Comparison of ENCODE assay signal across 19 cellular contexts in genomic region chr1:938711-939504, GRCh38. TPM values are rescaled to one million over a fixed set of nuclear protein-coding genes. Genes with fewer than 3 reads are reported as not detected.
DNase-seq lines count a peak whose midpoint lies in the region; ATAC-seq, FAIRE-seq and TF ChIP-seq lines count a peak whose summit lies in the region.
"Had no signal": no experiment of that assay in that cellular context is flagged by ENCODE, and none has a peak within 500 bp of the region (broad histone marks: within the 10 kb centered on the region; RNA-seq: fewer than 3 reads in every experiment).

No MANE protein-coding gene starts in this region.

- no peak for TF ChIP-seq RAD21 in K562 (CRISPR knock-in tag; conservative IDR thresholded peaks at IDR 0.05 in 1 of 2, IDR thresholded peaks at IDR 0.05 in 1 of 2)

- no peak overlapping the region for H3K27ac ChIP-seq in Karpas-422 (ENCODE audit: low read length)
- H3K27ac ChIP-seq in K562 (ENCODE audit: extremely low read depth, low read depth, low read length), result no peak overlapping the region
- no peak overlapping the region for H3K27ac ChIP-seq in neural progenitor cell
- H3K27ac ChIP-seq in suprapubic skin, result no peak overlapping the region
- peak overlapping the region in 1 of 4 donors; percentile 52 for H3K27ac ChIP-seq in esophagus muscularis mucosa (replicated peaks in 1 of 4)
- H3K27ac ChIP-seq: skin epidermis had no signal

- H3K4me3 Mint-ChIP-seq in neural progenitor cell, result peak overlapping the region; percentile 60
- H3K4me3 Mint-ChIP-seq: activated naive CD8-positive, alpha-beta T cell treated with anti-CD3 and anti-CD28 coated beads for 36 hours had no signal

- peaks cover 33% of the 10 kb centered on the region for H3K4me1 Mint-ChIP-seq in neural progenitor cell

- H3K9ac ChIP-seq in Karpas-422 (ENCODE audit: low read length), result no peak overlapping the region
- peak overlapping the region in 1 of 2 experiments; percentile 65; a peak in 2 of 4 replicates for H3K9ac ChIP-seq in K562 (ENCODE audit: insufficient read depth in 1 of 2, low read depth in 2 of 2, low read length in 2 of 2)
- no peak overlapping the region for H3K9ac ChIP-seq in neural progenitor cell

- TF ChIP-seq CTCF in K562 (IDR thresholded peaks at IDR 0.05 in 2 of 3, conservative IDR thresholded peaks at IDR 0.05 in 1 of 3; ENCODE audit: insufficient read depth in 2 of 3, low read depth in 1 of 3, low read length in 3 of 3) (peak; percentile 48 to 93 (median 54); a peak in 5 of 6 replicates), neural progenitor cell (IDR thresholded peaks at IDR 0.05) (peak; percentile 35), suprapubic skin (IDR thresholded peaks at IDR 0.05) (no peak), esophagus muscularis mucosa (IDR thresholded peaks at IDR 0.05) (no peak)

- peak; percentile 65 for FAIRE-seq in K562 (lab: Jason Lieb, UNC)

- in situ Hi-C loops in K562 (cut with MboI), result no loop called here

- no peaks in the 10 kb centered on the region for H3K79me2 ChIP-seq in Karpas-422 (ENCODE audit: low read length)
- no peaks in the 10 kb centered on the region for H3K79me2 ChIP-seq in K562 (ENCODE audit: control insufficient read depth, insufficient read depth, low read length)
- no peaks in the 10 kb centered on the region for H3K79me2 ChIP-seq in neural progenitor cell (ENCODE audit: low read depth)

- no peaks in the 10 kb centered on the region for H3K9me2 ChIP-seq in Karpas-422 (replicated peaks; ENCODE audit: insufficient read depth, low read length)

- H3K9me3 ChIP-seq in Karpas-422 (ENCODE audit: low read length) (no peaks in the 10 kb centered on the region), K562 (replicated peaks; ENCODE audit: control insufficient read depth, insufficient read depth, low read depth, low read length) (no peaks in the 10 kb centered on the region), neural progenitor cell (ENCODE audit: low read depth) (no peaks in the 10 kb centered on the region), suprapubic skin (no peaks in the 10 kb centered on the region), esophagus muscularis mucosa (no peaks in the 10 kb centered on the region)
- H3K9me3 ChIP-seq: thyroid gland had no signal

- no peak overlapping the region for H3K4me3 ChIP-seq in Karpas-422 (ENCODE audit: low read length)
- H3K4me3 ChIP-seq in K562, result no peak overlapping the region
- H3K4me3 ChIP-seq in neural progenitor cell, result no peak overlapping the region
- no peak overlapping the region for H3K4me3 ChIP-seq in suprapubic skin
- no peak overlapping the region for H3K4me3 ChIP-seq in esophagus muscularis mucosa
- H3K4me3 ChIP-seq: skin epidermis, thyroid gland had no signal

- no peak overlapping the region for H3K27ac Mint-ChIP-seq in neural progenitor cell
- H3K27ac Mint-ChIP-seq: activated naive CD8-positive, alpha-beta T cell treated with anti-CD3 and anti-CD28 coated beads for 36 hours had no signal

- TF ChIP-seq EP300 in K562 (IDR thresholded peaks at IDR 0.05; ENCODE audit: low read length) (no peak), suprapubic skin (IDR thresholded peaks at IDR 0.05) (no peak), esophagus muscularis mucosa (IDR thresholded peaks at IDR 0.05) (no peak)

- H3K9me3 Mint-ChIP-seq in neural progenitor cell, result peaks cover 2% of the 10 kb centered on the region
- H3K9me3 Mint-ChIP-seq: activated naive CD8-positive, alpha-beta T cell treated with anti-CD3 and anti-CD28 coated beads for 36 hours had no signal

- H3K4me1 ChIP-seq in Karpas-422 (ENCODE audit: low read length) (peaks cover 28% of the 10 kb centered on the region), K562 (replicated peaks in 1 of 2; ENCODE audit: control insufficient read depth in 2 of 2, insufficient read depth in 2 of 2, low read length in 2 of 2) (peaks cover 28 to 89% of the 10 kb centered on the region in 2 experiments), neural progenitor cell (peaks cover 31% of the 10 kb centered on the region), suprapubic skin (peaks cover 56% of the 10 kb centered on the region), esophagus muscularis mucosa (peaks cover 40 to 66% (median 61%) of the 10 kb centered on the region in 4 donors)

- H3K36me3 Mint-ChIP-seq in neural progenitor cell, result no peaks in the 10 kb centered on the region
- H3K36me3 Mint-ChIP-seq: activated naive CD8-positive, alpha-beta T cell treated with anti-CD3 and anti-CD28 coated beads for 36 hours had no signal

- H3K4me2 ChIP-seq in Karpas-422 (ENCODE audit: low read depth, low read length, poor library complexity, severe bottlenecking) (no peak overlapping the region), K562 (ENCODE audit: insufficient read depth, low read length) (no peak overlapping the region), neural progenitor cell (no peak overlapping the region)

- no peak for TF ChIP-seq POLR2A in K562 (conservative IDR thresholded peaks at IDR 0.05)
- TF ChIP-seq POLR2A in suprapubic skin (IDR thresholded peaks at IDR 0.05), result no peak
- TF ChIP-seq POLR2A in esophagus muscularis mucosa (IDR thresholded peaks at IDR 0.05; ENCODE audit: low read depth), result no peak

- POLR2A ChIA-PET in K562 (lab: Yijun Ruan, JAX), result interaction anchor here (0.5 to 1.7 kb wide), 12 partner anchors 7 to 50 kb away, joined by 3 to 7 read pairs (median 4); partner anchors contain the start of gene PLEKHN1

- CTCF ChIA-PET in K562 (lab: Yijun Ruan, JAX; ENCODE audit: low intra/inter-chr PET ratio), result interaction anchor here (0.7 to 1.5 kb wide), 3 partner anchors 33 to 50 kb away, joined by 3 to 12 read pairs (median 3); no protein-coding TSS in a partner anchor

- ATAC-seq in K562 (peak; percentile 64), GM19324 (IDR thresholded peaks at IDR 0.05; ENCODE audit: low FRiP score, unreplicated experiment) (no peak)

- H3K9me1 ChIP-seq in K562 (ENCODE audit: control insufficient read depth, insufficient read depth, low read length), result no peaks in the 10 kb centered on the region

- DNase-seq in DMS 273 (lab: John Stamatoyannopoulos, UW; ENCODE audit: unreplicated experiment) (peak; percentile 61), DMS 273 treated with DMSO at 0.1 percent for 48 hours (lab: John Stamatoyannopoulos, UW) (no peak), Karpas-422 (peak; percentile 68), K562 (ENCODE audit: extremely low read depth in 1 of 4, low spot score in 3 of 4) (peak; percentile 69 to 82 (median 70)), neural progenitor cell (ENCODE audit: low spot score) (peak; percentile 72), suprapubic skin (ENCODE audit: low spot score in 2 of 2) (no peak), esophagus muscularis mucosa (ENCODE audit: extremely low spot score) (no peak)
- DNase-seq: activated CD4-positive, alpha-beta T cell treated with anti-CD3 and anti-CD28 coated beads for 48 hours; activated CD8-positive, alpha-beta memory T cell treated with anti-CD3 and anti-CD28 coated beads, Interleukin-2, amount 50 U/mL, for 48 hours; activated naive CD8-positive, alpha-beta T cell treated with anti-CD3 and anti-CD28 coated beads for 36 hours; NCI-H1417 treated with DMSO at 0.1 percent for 48 hours; T-helper 9 cell had no signal

- H3K27me3 ChIP-seq in Karpas-422 (ENCODE audit: low read length) (no peaks in the 10 kb centered on the region; the same call in 1 of the 2 replicates), K562 (ENCODE audit: control insufficient read depth in 2 of 2, insufficient read depth in 2 of 2, low read length in 2 of 2) (peaks cover 11 to 20% of the 10 kb centered on the region in 2 experiments; a peak in 4 of 5 replicates), neural progenitor cell (peaks cover 93% of the 10 kb centered on the region), suprapubic skin (peaks cover 88% of the 10 kb centered on the region), esophagus muscularis mucosa (peaks cover 10 to 92% (median 45%) of the 10 kb centered on the region in 4 donors)

- no peaks in the 10 kb centered on the region for H3K36me3 ChIP-seq in Karpas-422 (ENCODE audit: insufficient read depth, low read length)
- H3K36me3 ChIP-seq in K562 (ENCODE audit: control insufficient read depth, insufficient read depth, low read length), result peaks cover 3% of the 10 kb centered on the region; the same call in 1 of the 3 replicates
- H3K36me3 ChIP-seq in neural progenitor cell, result no peaks in the 10 kb centered on the region
- H3K36me3 ChIP-seq in suprapubic skin, result no peaks in the 10 kb centered on the region
- H3K36me3 ChIP-seq in esophagus muscularis mucosa, result no peaks in the 10 kb centered on the region
- H3K36me3 ChIP-seq: thyroid gland had no signal

- H2AFZ ChIP-seq in Karpas-422 (ENCODE audit: low read length), result no peak overlapping the region
- H2AFZ ChIP-seq in K562 (ENCODE audit: low read depth, low read length), result peak overlapping the region; percentile 40
- H2AFZ ChIP-seq in neural progenitor cell (replicated peaks), result no peak overlapping the region

- peaks cover 11% of the 10 kb centered on the region; the same call in 1 of the 2 replicates for H4K20me1 ChIP-seq in Karpas-422 (ENCODE audit: insufficient read depth, low read depth, low read length)
- peaks cover 20% of the 10 kb centered on the region; the same call in 1 of the 2 replicates for H4K20me1 ChIP-seq in K562 (replicated peaks; ENCODE audit: control insufficient read depth, insufficient read depth, low read length)
- peaks cover 87% of the 10 kb centered on the region for H4K20me1 ChIP-seq in neural progenitor cell (ENCODE audit: low read depth)

- WGBS in K562 (ENCODE audit: insufficient coverage, low coverage, missing lambda C conversion rate), result 32% methylated on average over 28 of the region's 30 CpGs
- 76% methylated on average over 13 of the region's 30 CpGs for WGBS in suprapubic skin
- 82% methylated on average over 29 of the region's 30 CpGs for WGBS in esophagus muscularis mucosa

- BruUV-seq in K562 (replicated peaks; lab: Mats Ljungman, UMichigan), result no TSS peak

- peaks cover 33% of the 10 kb centered on the region for H3F3A ChIP-seq in neural progenitor cell (ENCODE audit: low read depth)

- intact Hi-C loops in K562 (cut with micrococcal nuclease), result no loop called here
- intact Hi-C loops in esophagus muscularis mucosa (cut with DNase I), result loop anchor here (5.0 kb wide), 1 partner anchor 37 kb away; no protein-coding TSS in a partner anchor

- H3K27me3 Mint-ChIP-seq in neural progenitor cell (ENCODE audit: insufficient read depth, low read depth), result peaks cover 38% of the 10 kb centered on the region

RNA-seq across cellular contexts. Expression of gene SAMD11, which starts 15.2 kb away (rescaled TPM):
- not detected in 2 replicates for total RNA-seq in Karpas-422 (2014; rRNA removed; shearing (Covaris generic); ENCODE audit: low replicate concordance)
- 0.42 and 1.3 TPM in 2 replicates for total RNA-seq in K562 (2011; cell fraction: chromatin; rRNA removed; ENCODE audit: low replicate concordance)
- total RNA-seq in K562 (2011; cell fraction: nucleolus; rRNA removed), result 1.2 and 1.8 TPM in 2 replicates
- total RNA-seq in K562 (2011; cell fraction: nucleoplasm; rRNA removed), result 0.31 and 0.44 TPM in 2 replicates
- total RNA-seq in K562 (2014; rRNA removed) (0.41 and 0.82 TPM in 2 replicates), K562 (2014; rRNA removed; fragmentation: Illumina TruSeq; extraction: Trizol) (0.07 TPM in 1 of 2 replicates, not detected in the other), K562 (2015; rRNA removed; fragmentation: Illumina TruSeq; extraction: Trizol) (0.11 and 0.26 TPM in 2 replicates), K562 (2021) (0.38 and 0.49 TPM in 2 replicates), neural progenitor cell (ENCODE audit: low replicate concordance) (0.15 TPM in 1 of 2 replicates, not detected in the other), suprapubic skin (1 to 10 TPM in 2 of 4 donors, under 1 TPM in 1, not detected in 1; 0.85 to 2.0 (median 1.5) TPM), esophagus muscularis mucosa (10 to 100 TPM in 2 of 4 donors, 1 to 10 TPM in 2; 6.2 to 28.8 (median 13.9) TPM)
- polyA plus RNA-seq in K562 (2011; rRNA removed) (0.24 and 0.31 TPM in 2 replicates), K562 (2014; fragmentation: Illumina TruSeq; extraction: Trizol) (not detected in 2 replicates), K562 (2014; fragmentation: Nextera tagmentation; extraction: Ambion mirVana) (under 1 TPM in 1 of 2 experiments, not detected in 1; 0.08 TPM), K562 (2014; rRNA removed) (0.07 and 0.32 TPM in 2 replicates)
- polyA plus RNA-seq in K562 (2011; cell fraction: cytosol; rRNA removed), result 0.37 and 0.73 TPM in 2 replicates
- 1.6 and 3.1 TPM in 2 replicates for polyA plus RNA-seq in K562 (2011; cell fraction: nucleus; rRNA removed)
- polyA plus RNA-seq in K562 (2012), result 0.36 and 0.64 TPM in 2 replicates
- not detected in 2 replicates for polyA minus RNA-seq in K562 (2011; rRNA and poly(A)+ RNA removed)
- 1.3 and 3.5 TPM in 2 replicates for polyA minus RNA-seq in K562 (2011; cell fraction: cytosol; rRNA and poly(A)+ RNA removed)
- polyA minus RNA-seq in K562 (2011; cell fraction: nucleus; rRNA and poly(A)+ RNA removed), result 0.94 and 1.6 TPM in 2 replicates
- total RNA-seq: activated naive CD8-positive, alpha-beta T cell treated with anti-CD3 and anti-CD28 coated beads for 36 hours; mononuclear cell had no signal

RNA-seq across cellular contexts. Expression of gene NOC2L, which starts 20.1 kb away (rescaled TPM):
- 32.5 and 63.5 TPM in 2 replicates for total RNA-seq in Karpas-422 (2014; rRNA removed; shearing (Covaris generic); ENCODE audit: low replicate concordance)
- total RNA-seq in K562 (2011; cell fraction: chromatin; rRNA removed; ENCODE audit: low replicate concordance), result 185 and 348 TPM in 2 replicates
- 202 and 208 TPM in 2 replicates for total RNA-seq in K562 (2011; cell fraction: nucleolus; rRNA removed)
- total RNA-seq in K562 (2011; cell fraction: nucleoplasm; rRNA removed), result 191 and 196 TPM in 2 replicates
- total RNA-seq in K562 (2014; rRNA removed), result 363 and 418 TPM in 2 replicates
- 111 and 128 TPM in 2 replicates for total RNA-seq in K562 (2014; rRNA removed; fragmentation: Illumina TruSeq; extraction: Trizol)
- 214 and 216 TPM in 2 replicates for total RNA-seq in K562 (2015; rRNA removed; fragmentation: Illumina TruSeq; extraction: Trizol)
- total RNA-seq in K562 (2021), result 407 and 410 TPM in 2 replicates
- 86.6 and 118 TPM in 2 replicates for polyA plus RNA-seq in K562 (2011; rRNA removed)
- 166 and 242 TPM in 2 replicates for polyA plus RNA-seq in K562 (2011; cell fraction: cytosol; rRNA removed)
- 153 and 201 TPM in 2 replicates for polyA plus RNA-seq in K562 (2011; cell fraction: nucleus; rRNA removed)
- 162 and 252 TPM in 2 replicates for polyA plus RNA-seq in K562 (2012)
- polyA plus RNA-seq in K562 (2014; fragmentation: Illumina TruSeq; extraction: Trizol), result 200 and 279 TPM in 2 replicates
- 1 to 10 TPM; 4.0 to 9.7 TPM for polyA plus RNA-seq in K562 (2014; fragmentation: Nextera tagmentation; extraction: Ambion mirVana)
- 260 and 299 TPM in 2 replicates for polyA plus RNA-seq in K562 (2014; rRNA removed)
- 113 and 170 TPM in 2 replicates for polyA minus RNA-seq in K562 (2011; rRNA and poly(A)+ RNA removed)
- 169 and 187 TPM in 2 replicates for polyA minus RNA-seq in K562 (2011; cell fraction: cytosol; rRNA and poly(A)+ RNA removed)
- 36.1 and 52.3 TPM in 2 replicates for polyA minus RNA-seq in K562 (2011; cell fraction: nucleus; rRNA and poly(A)+ RNA removed)
- 39.6 and 69.1 TPM in 2 replicates for total RNA-seq in neural progenitor cell (ENCODE audit: low replicate concordance)
- 10 to 100 TPM; 45.6 to 61.9 (median 56.3) TPM for total RNA-seq in suprapubic skin
- 10 to 100 TPM; 35.3 to 54.1 (median 47.5) TPM for total RNA-seq in esophagus muscularis mucosa

RNA-seq across cellular contexts. Expression of gene KLHL17, which starts 21.5 kb away (rescaled TPM):
- 13.9 and 21.2 TPM in 2 replicates for total RNA-seq in Karpas-422 (2014; rRNA removed; shearing (Covaris generic); ENCODE audit: low replicate concordance)
- 105 and 413 TPM in 2 replicates for total RNA-seq in K562 (2011; cell fraction: chromatin; rRNA removed; ENCODE audit: low replicate concordance)
- 347 and 361 TPM in 2 replicates for total RNA-seq in K562 (2011; cell fraction: nucleolus; rRNA removed)
- 167 and 188 TPM in 2 replicates for total RNA-seq in K562 (2011; cell fraction: nucleoplasm; rRNA removed)
- total RNA-seq in K562 (2014; rRNA removed) (30.7 and 30.8 TPM in 2 replicates), K562 (2014; rRNA removed; fragmentation: Illumina TruSeq; extraction: Trizol) (1.5 and 2.9 TPM in 2 replicates), K562 (2015; rRNA removed; fragmentation: Illumina TruSeq; extraction: Trizol) (13.0 and 16.3 TPM in 2 replicates), K562 (2021) (58.1 and 71.4 TPM in 2 replicates), neural progenitor cell (ENCODE audit: low replicate concordance) (10.7 and 33.8 TPM in 2 replicates), suprapubic skin (10 to 100 TPM in 3 of 4 donors, 1 to 10 TPM in 1; 9.7 to 38.3 (median 17.0) TPM), esophagus muscularis mucosa (10 to 100 TPM in 1 of 4 donors, 1 to 10 TPM in 3; 3.7 to 10.8 (median 6.2) TPM)
- polyA plus RNA-seq in K562 (2011; rRNA removed) (18.6 and 49.7 TPM in 2 replicates), K562 (2014; fragmentation: Illumina TruSeq; extraction: Trizol) (7.2 and 22.1 TPM in 2 replicates), K562 (2014; fragmentation: Nextera tagmentation; extraction: Ambion mirVana) (under 1 TPM; 0.14 to 0.55 TPM), K562 (2014; rRNA removed) (67.3 and 84.8 TPM in 2 replicates)
- 22.8 and 35.9 TPM in 2 replicates for polyA plus RNA-seq in K562 (2011; cell fraction: cytosol; rRNA removed)
- 819 and 946 TPM in 2 replicates for polyA plus RNA-seq in K562 (2011; cell fraction: nucleus; rRNA removed)
- 31.2 and 45.6 TPM in 2 replicates for polyA plus RNA-seq in K562 (2012)
- polyA minus RNA-seq in K562 (2011; rRNA and poly(A)+ RNA removed), result 3.4 and 5.1 TPM in 2 replicates
- polyA minus RNA-seq in K562 (2011; cell fraction: cytosol; rRNA and poly(A)+ RNA removed), result 8.9 and 14.1 TPM in 2 replicates
- polyA minus RNA-seq in K562 (2011; cell fraction: nucleus; rRNA and poly(A)+ RNA removed), result 72.0 and 97.5 TPM in 2 replicates

RNA-seq across cellular contexts. Expression of gene PLEKHN1, which starts 27.4 kb away (rescaled TPM):
- 0.72 TPM in 1 of 2 replicates, not detected in the other for total RNA-seq in Karpas-422 (2014; rRNA removed; shearing (Covaris generic); ENCODE audit: low replicate concordance)
- total RNA-seq in K562 (2011; cell fraction: chromatin; rRNA removed; ENCODE audit: low replicate concordance), result 0.99 and 3.5 TPM in 2 replicates
- total RNA-seq in K562 (2011; cell fraction: nucleolus; rRNA removed), result 1.2 and 2.6 TPM in 2 replicates
- 0.88 and 1.6 TPM in 2 replicates for total RNA-seq in K562 (2011; cell fraction: nucleoplasm; rRNA removed)
- 0.09 and 0.69 TPM in 2 replicates for total RNA-seq in K562 (2014; rRNA removed)
- 0.07 TPM in 1 of 2 replicates, not detected in the other for total RNA-seq in K562 (2014; rRNA removed; fragmentation: Illumina TruSeq; extraction: Trizol)
- 0.11 and 0.18 TPM in 2 replicates for total RNA-seq in K562 (2015; rRNA removed; fragmentation: Illumina TruSeq; extraction: Trizol)
- 1.2 and 1.5 TPM in 2 replicates for total RNA-seq in K562 (2021)
- polyA plus RNA-seq in K562 (2011; rRNA removed), result 0.13 and 0.34 TPM in 2 replicates
- polyA plus RNA-seq in K562 (2011; cell fraction: cytosol; rRNA removed), result 0.12 and 0.37 TPM in 2 replicates
- polyA plus RNA-seq in K562 (2011; cell fraction: nucleus; rRNA removed), result 2.6 and 3.6 TPM in 2 replicates
- polyA plus RNA-seq in K562 (2012), result 0.47 and 1.4 TPM in 2 replicates
- 0.13 and 0.69 TPM in 2 replicates for polyA plus RNA-seq in K562 (2014; fragmentation: Illumina TruSeq; extraction: Trizol)
- polyA plus RNA-seq in K562 (2014; fragmentation: Nextera tagmentation; extraction: Ambion mirVana), result not detected
- 0.52 and 0.80 TPM in 2 replicates for polyA plus RNA-seq in K562 (2014; rRNA removed)
- not detected in 2 replicates for polyA minus RNA-seq in K562 (2011; rRNA and poly(A)+ RNA removed)
- 0.55 TPM in 1 of 2 replicates, not detected in the other for polyA minus RNA-seq in K562 (2011; cell fraction: cytosol; rRNA and poly(A)+ RNA removed)
- 1.3 and 1.8 TPM in 2 replicates for polyA minus RNA-seq in K562 (2011; cell fraction: nucleus; rRNA and poly(A)+ RNA removed)
- 0.09 TPM in 1 of 2 replicates, not detected in the other for total RNA-seq in neural progenitor cell (ENCODE audit: low replicate concordance)
- total RNA-seq in suprapubic skin, result 10 to 100 TPM; 36.1 to 69.0 (median 48.4) TPM
- under 1 TPM in 3 of 4 donors, not detected in 1; 0.17 to 0.50 (median 0.19) TPM for total RNA-seq in esophagus muscularis mucosa

RNA-seq across cellular contexts. Expression of gene PERM1, which starts 43.0 kb away (rescaled TPM):
- total RNA-seq in Karpas-422 (2014; rRNA removed; shearing (Covaris generic); ENCODE audit: low replicate concordance), result not detected in 2 replicates
- 0.30 and 1.0 TPM in 2 replicates for total RNA-seq in K562 (2011; cell fraction: chromatin; rRNA removed; ENCODE audit: low replicate concordance)
- total RNA-seq in K562 (2011; cell fraction: nucleolus; rRNA removed), result 0.39 and 0.67 TPM in 2 replicates
- total RNA-seq in K562 (2011; cell fraction: nucleoplasm; rRNA removed), result 0.23 and 0.29 TPM in 2 replicates
- total RNA-seq in K562 (2014; rRNA removed) (not detected in 2 replicates), K562 (2014; rRNA removed; fragmentation: Illumina TruSeq; extraction: Trizol) (not detected in 2 replicates), K562 (2015; rRNA removed; fragmentation: Illumina TruSeq; extraction: Trizol) (not detected in 2 replicates), K562 (2021) (not detected in 2 replicates), neural progenitor cell (ENCODE audit: low replicate concordance) (not detected in 2 replicates), suprapubic skin (under 1 TPM; 0.24 to 0.93 (median 0.44) TPM), esophagus muscularis mucosa (under 1 TPM; 0.11 to 0.50 (median 0.30) TPM)
- polyA plus RNA-seq in K562 (2011; rRNA removed) (0.04 TPM in 1 of 2 replicates, not detected in the other), K562 (2014; fragmentation: Illumina TruSeq; extraction: Trizol) (not detected in 2 replicates), K562 (2014; fragmentation: Nextera tagmentation; extraction: Ambion mirVana) (not detected), K562 (2014; rRNA removed) (not detected in 2 replicates)
- polyA plus RNA-seq in K562 (2011; cell fraction: cytosol; rRNA removed), result 0.06 TPM in 1 of 2 replicates, not detected in the other
- 0.18 and 0.25 TPM in 2 replicates for polyA plus RNA-seq in K562 (2011; cell fraction: nucleus; rRNA removed)
- polyA plus RNA-seq in K562 (2012), result 0.46 and 0.48 TPM in 2 replicates
- polyA minus RNA-seq in K562 (2011; rRNA and poly(A)+ RNA removed), result not detected in 2 replicates
- polyA minus RNA-seq in K562 (2011; cell fraction: cytosol; rRNA and poly(A)+ RNA removed), result not detected in 2 replicates
- 0.33 TPM in 1 of 2 replicates, not detected in the other for polyA minus RNA-seq in K562 (2011; cell fraction: nucleus; rRNA and poly(A)+ RNA removed)
- total RNA-seq: activated naive CD8-positive, alpha-beta T cell treated with anti-CD3 and anti-CD28 coated beads for 36 hours; Daoy; esophagus mucosa; osteocyte had no signal

Comparison
In these comparisons a context has a peak if more than half of its experiments do, and no peak if none do; other contexts are left out.
1. DNase-seq: peak in DMS 273 (single experiment), Karpas-422 (single experiment), K562 (4 of 4) and neural progenitor cell (single experiment); none in DMS 273 treated with DMSO at 0.1 percent for 48 hours (single experiment), suprapubic skin (0 of 2) and esophagus muscularis mucosa (single experiment).
2. CTCF ChIP-seq: peak in K562 (3 of 3) and neural progenitor cell (single experiment); none in suprapubic skin (0 of 2) and esophagus muscularis mucosa (0 of 3).